In the genomic region with DNA sequence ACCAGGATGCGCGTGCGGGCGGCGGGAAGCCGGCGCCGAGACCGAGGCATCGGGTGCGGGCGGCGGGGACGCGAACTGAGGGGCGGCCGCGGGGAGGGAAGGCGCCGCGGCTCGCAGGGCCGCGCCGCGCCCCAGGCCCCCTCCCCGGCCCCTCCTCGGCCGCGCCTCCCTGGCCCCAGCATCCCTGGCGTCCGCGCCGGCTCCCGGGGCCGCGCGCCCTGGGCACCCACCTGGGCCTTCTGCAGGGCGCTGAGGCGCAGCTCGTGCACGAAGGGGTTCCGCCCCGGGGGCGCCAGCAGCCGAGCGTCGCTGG, we compare ENCODE assay signal across 8 cellular contexts. TPM values are rescaled to one million over a fixed set of nuclear protein-coding genes. Genes with fewer than 3 reads are reported as not detected.
A peak's percentile ranks its signal among the peaks of the same experiment; 100 is the strongest.
DNase-seq lines count a peak whose midpoint lies in the region; ATAC-seq and TF ChIP-seq lines count a peak whose summit lies in the region.

No MANE protein-coding gene starts in this region.

- no peak for DNase-seq in activated CD4-positive, CD25-positive, alpha-beta regulatory T cell treated with anti-CD3 and anti-CD28 coated beads, Interleukin-2, amount 50 U/mL, for 72 hours
- no peak for DNase-seq in esophagus muscularis mucosa (ENCODE audit: extremely low spot score)
- DNase-seq in psoas muscle: no peak
- no peak for DNase-seq in NCI-H774 (lab: John Stamatoyannopoulos, UW)
- no peak for DNase-seq in NCI-H1694 treated with DMSO at 0.1 percent for 48 hours (lab: John Stamatoyannopoulos, UW)

- H3K79me2 ChIP-seq in OCI-LY3 (ENCODE audit: low read length): peaks cover 62% of the 10 kb centered on the region

- H3K27ac ChIP-seq in OCI-LY3 (ENCODE audit: low read length) (peak overlapping the region; percentile 67), esophagus muscularis mucosa (replicated peaks in 1 of 4) (peak overlapping the region; percentile 91 to 92 (median 92)), psoas muscle (no peak overlapping the region)

- H4K20me1 ChIP-seq in OCI-LY3 (ENCODE audit: insufficient read depth, low read length): peaks cover 39% of the 10 kb centered on the region

- H3K27me3 ChIP-seq in OCI-LY3 (ENCODE audit: low read depth, low read length) (no peaks in the 10 kb centered on the region), esophagus muscularis mucosa (no peaks in the 10 kb centered on the region), psoas muscle (ENCODE audit: insufficient read depth in 3 of 3, low read length in 2 of 3) (peaks cover 0 to 3% (median 0%) of the 10 kb centered on the region in 3 donors)

- no peak for TF ChIP-seq POLR2A in esophagus muscularis mucosa (IDR thresholded peaks at IDR 0.05; ENCODE audit: low read depth)

- H2AFZ ChIP-seq in OCI-LY3 (ENCODE audit: low read depth, low read length): no peak overlapping the region

- TF ChIP-seq CTCF in OCI-LY3 (IDR thresholded peaks at IDR 0.05; ENCODE audit: low read depth, low read length): no peak
- no peak for TF ChIP-seq CTCF in esophagus muscularis mucosa (IDR thresholded peaks at IDR 0.05)
- TF ChIP-seq CTCF in psoas muscle (IDR thresholded peaks at IDR 0.05): no peak

- H3K4me1 ChIP-seq in OCI-LY3 (ENCODE audit: low read length) (peaks cover 34% of the 10 kb centered on the region), esophagus muscularis mucosa (peaks cover 9 to 30% (median 26%) of the 10 kb centered on the region in 4 donors), psoas muscle (no peaks in the 10 kb centered on the region)

- H3K9ac ChIP-seq in OCI-LY3 (ENCODE audit: low read length): peak overlapping the region; percentile 84

- intact Hi-C loops in esophagus muscularis mucosa (cut with DNase I) (loop anchor here (10.0 kb wide), 2 partner anchors 71 to 121 kb away; no protein-coding TSS in a partner anchor), psoas muscle (cut with DNase I) (loop anchor here in 1 of 2 donors (10.0 kb wide), 1 partner anchor 179 kb away; a partner anchor contains a TSS)

- ATAC-seq in activated CD4-positive, CD25-positive, alpha-beta regulatory T cell treated with anti-CD3 and anti-CD28 coated beads, Interleukin-2, amount 50 U/mL, for 24 hours: peak; percentile 44 to 51
- ATAC-seq in HG02623 (IDR thresholded peaks at IDR 0.05; ENCODE audit: unreplicated experiment): peak; percentile 26
- no peak for ATAC-seq in psoas muscle

- TF ChIP-seq EP300 in esophagus muscularis mucosa (IDR thresholded peaks at IDR 0.05): no peak

- peak overlapping the region; percentile 96 for H3K4me2 ChIP-seq in OCI-LY3 (ENCODE audit: low read length)

- H3K4me3 ChIP-seq in OCI-LY3 (ENCODE audit: low read length) (peak overlapping the region; percentile 88), esophagus muscularis mucosa (peak overlapping the region; percentile 90 to 91 (median 90)), psoas muscle (peak overlapping the region; percentile 87)

- H3K36me3 ChIP-seq in OCI-LY3 (replicated peaks; ENCODE audit: low read depth, low read length): peaks cover 36% of the 10 kb centered on the region
- H3K36me3 ChIP-seq in esophagus muscularis mucosa: peaks cover 0 to 23% (median 19%) of the 10 kb centered on the region in 4 donors
- H3K36me3 ChIP-seq in psoas muscle (ENCODE audit: insufficient read depth in 1 of 2, low read depth in 1 of 2): no peaks in the 10 kb centered on the region

- H3K9me3 ChIP-seq in OCI-LY3 (ENCODE audit: insufficient read depth, low read length) (no peaks in the 10 kb centered on the region), esophagus muscularis mucosa (no peaks in the 10 kb centered on the region), psoas muscle (no peaks in the 10 kb centered on the region)

- 0% methylated on average over 17 of the region's 48 CpGs for WGBS in esophagus muscularis mucosa
- WGBS in psoas muscle, 3 donors: 0 to 1% (median 0%) methylated on average over 1 to 39 of the region's 48 CpGs

RNA-seq across cellular contexts. Expression of a gene that starts 0.3 kb away (rescaled TPM):
- 10 to 100 TPM; 22.5 to 51.7 (median 35.0) TPM for total RNA-seq in esophagus muscularis mucosa
- 1 to 10 TPM; 4.7 to 6.2 (median 6.1) TPM for total RNA-seq in psoas muscle
- 1 to 10 TPM; 2.4 to 4.2 (median 3.4) TPM for polyA plus RNA-seq in psoas muscle

Comparison
In these comparisons a context has a peak if more than half of its experiments do, and no peak if none do; other contexts are left out.
1. ATAC-seq: peak in activated CD4-positive, CD25-positive, alpha-beta regulatory T cell treated with anti-CD3 and anti-CD28 coated beads, Interleukin-2, amount 50 U/mL, for 24 hours (2 of 2) and HG02623 (single experiment); none in psoas muscle (0 of 4).
2. Peak in every context shown above with its lines, with median percentiles within 50 percentile points of each other: H3K4me3 ChIP-seq.